22 cellular contexts compared by ENCODE assay signal in the genomic region with DNA sequence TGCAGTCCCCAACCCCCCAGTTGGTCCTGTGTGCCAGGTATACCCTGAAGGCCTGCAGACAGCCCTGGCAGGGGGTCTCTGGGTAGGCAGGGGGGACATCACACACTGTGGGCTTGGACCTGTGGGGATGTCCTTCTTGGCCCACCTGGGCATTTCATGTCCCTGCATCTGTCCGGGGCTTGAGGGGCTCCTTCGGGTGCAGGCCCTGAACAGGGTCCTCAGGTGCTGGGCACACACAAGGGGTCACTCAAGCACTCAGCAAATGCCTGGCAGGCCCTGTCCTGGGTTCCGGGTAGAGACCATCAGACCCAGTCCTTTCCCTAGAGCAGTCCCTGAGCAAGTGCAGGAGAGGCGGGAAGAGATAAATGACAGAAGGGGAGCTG.
"Had no signal": no experiment of that assay in that cellular context is flagged by ENCODE, and none has a peak within 500 bp of the region (broad histone marks: within the 10 kb centered on the region; RNA-seq: fewer than 3 reads in every experiment).

No MANE protein-coding gene starts in this region.

- H3K4me3 ChIP-seq: lung, prostate gland, right atrium auricular region, sigmoid colon, testis, tibial artery, upper lobe of left lung had no signal

- H3K27me3 ChIP-seq: right atrium auricular region, sigmoid colon, testis, tibial artery, upper lobe of left lung had no signal

- H3K9me3 ChIP-seq: prostate gland, testis, upper lobe of left lung had no signal

- H3K27ac ChIP-seq: prostate gland, right atrium auricular region, sigmoid colon, testis, tibial artery, upper lobe of left lung had no signal

- H3K4me1 ChIP-seq: prostate gland, right atrium auricular region, sigmoid colon, tibial artery, upper lobe of left lung had no signal

- H3K36me3 ChIP-seq: prostate gland, right atrium auricular region, sigmoid colon, tibial artery, upper lobe of left lung had no signal

- DNase-seq: cortex of kidney; effector memory CD8-positive, alpha-beta T cell; hypothalamus; immature natural killer cell; islet precursor cell; kidney glomerular epithelial cell; left colon; left ventricle myocardium superior; natural killer cell; sigmoid colon; stimulated activated CD4-positive, alpha-beta T cell treated with anti-CD3 and anti-CD28 coated beads, Interleukin-4, amount 100 ng/mL, for 4 hours; stimulated activated naive CD8-positive, alpha-beta T cell treated with anti-CD3 and anti-CD28 coated beads, Interleukin-15, Interleukin-2, amounts not matched to agents 100 U/mL and 50 U/mL, for 24 hours; substantia nigra; tibial artery had no signal

- FAIRE-seq: endometrium, frontal cortex had no signal

- ATAC-seq: effector memory CD8-positive, alpha-beta T cell; left colon; left ventricle myocardium superior; natural killer cell; stimulated activated memory B cell treated with anti-CD40 and anti-IgM and Interleukin-4, amounts not matched to agents 10 μg/mL and 1 μg/mL and 100 μg/mL, for 72 hours; stimulated activated naive CD8-positive, alpha-beta T cell treated with anti-CD3 and anti-CD28 coated beads, Interleukin-15, Interleukin-2, amounts not matched to agents 100 U/mL and 50 U/mL, for 24 hours had no signal
